Comparison of ENCODE assay signal across 23 cellular contexts in genomic region chr22:20771918-20772625, GRCh38. TPM values are rescaled to one million over a fixed set of nuclear protein-coding genes. Genes with fewer than 3 reads are reported as not detected.
A peak's percentile ranks its signal among the peaks of the same experiment; 100 is the strongest.
DNase-seq lines count a peak whose midpoint lies in the region; ATAC-seq and TF ChIP-seq lines count a peak whose summit lies in the region.
"Had no signal": no experiment of that assay in that cellular context is flagged by ENCODE, and none has a peak within 500 bp of the region (broad histone marks: within the 10 kb centered on the region; RNA-seq: fewer than 3 reads in every experiment).

No MANE protein-coding gene starts in this region.

- H3K4me3 ChIP-seq in right cardiac atrium (ENCODE audit: low read length) = no peak overlapping the region
- no peak overlapping the region for H3K4me3 ChIP-seq in cardiac fibroblast (replicated peaks in 1 of 2; ENCODE audit: low read depth in 2 of 2, low read length in 2 of 2)
- H3K4me3 ChIP-seq in right lobe of liver = no peak overlapping the region
- H3K4me3 ChIP-seq: heart left ventricle, Peyer's patch, tibial artery had no signal

- H3K4me1 ChIP-seq in right cardiac atrium (ENCODE audit: control insufficient read depth, insufficient read depth, low read length) (peaks cover 7% of the 10 kb centered on the region), right lobe of liver (peaks cover 0 to 25% (median 9%) of the 10 kb centered on the region in 4 donors)
- H3K4me1 ChIP-seq: Peyer's patch had no signal

- H3K27ac ChIP-seq in right cardiac atrium (ENCODE audit: low read length) (peak overlapping the region; percentile 36), right lobe of liver (peak overlapping the region in 2 of 3 donors; percentile 77 to 79)
- H3K27ac ChIP-seq: heart left ventricle, HL-60, Peyer's patch, tibial artery had no signal

- intact Hi-C loops in right cardiac atrium (cut with DNase I) = no loop called here
- intact Hi-C loops in Right ventricle myocardium superior (cut with DNase I) = no loop called here
- intact Hi-C loops in right lobe of liver (cut with DNase I) = no loop called here

- no peak for TF ChIP-seq POLR2A in right lobe of liver (IDR thresholded peaks at IDR 0.05)

- H3K27me3 ChIP-seq in right cardiac atrium (ENCODE audit: control insufficient read depth, insufficient read depth) (no peaks in the 10 kb centered on the region), right lobe of liver (no peaks in the 10 kb centered on the region)
- H3K27me3 ChIP-seq: heart left ventricle, Peyer's patch, tibial artery had no signal

- H3K9me3 ChIP-seq in right cardiac atrium (ENCODE audit: control insufficient read depth, low read length) = no peaks in the 10 kb centered on the region
- H3K9me3 ChIP-seq in right lobe of liver = no peaks in the 10 kb centered on the region
- H3K9me3 ChIP-seq: heart left ventricle, Peyer's patch, tibial artery had no signal

- H3K36me3 ChIP-seq in right lobe of liver = no peaks in the 10 kb centered on the region

- 82% methylated on average over 9 of the region's 9 CpGs for WGBS in right cardiac atrium
- 18% methylated on average over 7 of the region's 9 CpGs for WGBS in right lobe of liver (ENCODE audit: insufficient coverage, low coverage, low lambda C conversion rate, missing lambda C conversion rate)

- DNase-seq in right cardiac atrium (no peak), Right ventricle myocardium superior (no peak), cardiac fibroblast (ENCODE audit: low read depth in 2 of 2) (no peak), right lobe of liver (peak; percentile 69 to 80 (median 77)), GF-D8 (lab: John Stamatoyannopoulos, UW) (no peak), NCI-H2171 treated with DMSO at 0.1 percent for 48 hours (lab: John Stamatoyannopoulos, UW) (no peak), NCI-H2107 treated with DMSO at 0.1 percent for 48 hours (lab: John Stamatoyannopoulos, UW; ENCODE audit: unreplicated experiment) (no peak)
- DNase-seq: ACHN; activated CD8-positive, alpha-beta memory T cell treated with anti-CD3 and anti-CD28 coated beads, Interleukin-2, amount 10 ng/mL, durations not matched to agents 7 days and 5 days; activated naive CD4-positive, alpha-beta T cell treated with anti-CD3 and anti-CD28 coated beads, Interleukin-2, amount 50 U/mL, for 16 hours; central memory CD4-positive, alpha-beta T cell; heart left ventricle; Karpas-422; NCI-H187; NCI-H526; Peyer's patch; stimulated activated CD4-positive, alpha-beta T cell treated with anti-CD3 and anti-CD28 coated beads, Interleukin-2, amount 100 ng/mL, for 24 hours; stimulated activated CD8-positive, alpha-beta memory T cell treated with anti-CD3 and anti-CD28 coated beads, Interleukin-4, amount 100 ng/mL, for 48 hours; tibial artery had no signal

- peak; percentile 13 for TF ChIP-seq CTCF in cardiac fibroblast (IDR thresholded peaks at IDR 0.05; ENCODE audit: low read depth, low read length)
- peak; percentile 38 to 55 (median 48) for TF ChIP-seq CTCF in right lobe of liver (IDR thresholded peaks at IDR 0.05)

- peak; percentile 9 to 52 for ATAC-seq in right cardiac atrium
- ATAC-seq in Right ventricle myocardium superior (ENCODE audit: poor library complexity) = no peak
- ATAC-seq in right lobe of liver = peak; percentile 60 to 78 (median 66)
- no peak for ATAC-seq in HG03139 (IDR thresholded peaks at IDR 0.05; ENCODE audit: unreplicated experiment)
- ATAC-seq: activated CD4-positive, CD25-positive, alpha-beta regulatory T cell treated with anti-CD3 and anti-CD28 coated beads, Interleukin-2, amount 50 U/mL, for 24 hours; activated CD8-positive, alpha-beta memory T cell treated with anti-CD3 and anti-CD28 coated beads, Interleukin-2, amount 10 ng/mL, durations not matched to agents 7 days and 5 days; heart left ventricle had no signal

RNA-seq across cellular contexts. Expression of gene SERPIND1, which starts 1.8 kb away (rescaled TPM):
- total RNA-seq in right cardiac atrium (under 1 TPM; 0.20 to 0.76 (median 0.56) TPM), Right ventricle myocardium superior (0.08 TPM), right lobe of liver (100 to 1,000 TPM in 4 of 6 experiments, 10 to 100 TPM in 2; 49.7 to 615 (median 331) TPM)
- polyA plus RNA-seq in right cardiac atrium = 1.4 TPM
- total RNA-seq: activated CD8-positive, alpha-beta memory T cell treated with anti-CD3 and anti-CD28 coated beads, Interleukin-2, amount 10 ng/mL, durations not matched to agents 7 days and 5 days; Peyer's patch; T-helper 1 cell treated with Interleukin-12 subunit alpha and Interleukin-12 subunit beta and Interleukin-4 antibody, amounts not matched to agents 30 ng/mL and 1 ng/mL, for 36 hours had no signal

Comparison
In these comparisons a context has a peak if more than half of its experiments do, and no peak if none do; other contexts are left out.
1. ATAC-seq: peak in right cardiac atrium (2 of 2) and right lobe of liver (4 of 4); none in Right ventricle myocardium superior (single experiment) and HG03139 (single experiment).
2. DNase-seq: peak in right lobe of liver (3 of 3); none in right cardiac atrium (0 of 3), Right ventricle myocardium superior (single experiment), cardiac fibroblast (0 of 2), GF-D8 (single experiment), NCI-H2171 treated with DMSO at 0.1 percent for 48 hours (single experiment) and NCI-H2107 treated with DMSO at 0.1 percent for 48 hours (single experiment).
3. RNA of gene SERPIND1, which starts 1.8 kb away (total RNA-seq): 49.7 to 615 TPM in right lobe of liver; 0.20 to 0.76 TPM in right cardiac atrium and 0.08 TPM in Right ventricle myocardium superior (single experiment); every median in the first group is over 10 times any median in the second.